In genomic region chr19:10194500-10195198, GRCh38 we compare ENCODE assay signal across 8 cellular contexts. TPM values are rescaled to one million over a fixed set of nuclear protein-coding genes. Genes with fewer than 3 reads are reported as not detected.
A peak's percentile ranks its signal among the peaks of the same experiment; 100 is the strongest.
DNase-seq lines count a peak whose midpoint lies in the region; ATAC-seq and TF ChIP-seq lines count a peak whose summit lies in the region.

Gene DNMT1, minus strand, starts transcription at chr19:10194953. Its CDS starts 54 bp downstream, at chr19:10194899.

- DNase-seq in C1 segment of cervical spinal cord (lab: John Stamatoyannopoulos, UW): peak; percentile 85 to 99 (median 96)
- peak; percentile 97 for DNase-seq in NCI-H82 (lab: John Stamatoyannopoulos, UW)
- peak; percentile 99 for DNase-seq in activated CD4-positive, alpha-beta T cell treated with anti-CD3 and anti-CD28 coated beads, Interleukin-2, amount 50 U/mL, for 48 hours
- peak; percentile 93 to 97 for DNase-seq in dermis microvascular lymphatic vessel endothelial cell (ENCODE audit: low read depth in 2 of 2)
- peak; percentile 97 for DNase-seq in stimulated activated CD4-positive, alpha-beta T cell treated with anti-CD3 and anti-CD28 coated beads, Interleukin-4, amount 100 ng/mL, for 1 hour

- peak within 1 kb of the TSS; percentile 82 to 84 for H3K27ac ChIP-seq in liver (ENCODE audit: low read depth in 1 of 2, low read length in 2 of 2)

- no peak for TF ChIP-seq CTCF in liver (IDR thresholded peaks at IDR 0.05; ENCODE audit: low read depth, low read length, missing input control)

- TF ChIP-seq RAD21 in liver (IDR thresholded peaks at IDR 0.05): peak in 1 of 2 donors; percentile 46

- H3K27me3 ChIP-seq in liver (ENCODE audit: control insufficient read depth in 4 of 4, insufficient read depth in 4 of 4, low read length in 3 of 4): no peaks in the 10 kb centered on the region

- under 1% methylated on average over 71 of the region's 71 CpGs for WGBS in liver

- peak within 1 kb of the TSS; percentile 50 to 78 for H3K9ac ChIP-seq in liver (ENCODE audit: low read depth in 1 of 2, low read length in 2 of 2)

- peaks cover 11 to 28% (median 14%) of the 10 kb centered on the region in 4 donors for H3K4me1 ChIP-seq in liver (ENCODE audit: control insufficient read depth in 4 of 4, insufficient read depth in 4 of 4, low read length in 3 of 4)

- peak within 1 kb of the TSS; percentile 90 to 98 (median 91) for H3K4me3 ChIP-seq in liver (ENCODE audit: low read depth in 1 of 3, low read length in 3 of 3)

- no peaks in the 10 kb centered on the region for H3K9me3 ChIP-seq in liver (ENCODE audit: control insufficient read depth in 4 of 4, low read length in 3 of 4)

- H3K36me3 ChIP-seq in liver (ENCODE audit: control insufficient read depth in 4 of 4, insufficient read depth in 3 of 4, low read depth in 1 of 4, low read length in 3 of 4): no peaks in the 10 kb centered on the region

- peak; percentile 73 for ATAC-seq in GM19351 (IDR thresholded peaks at IDR 0.05; ENCODE audit: unreplicated experiment)
- ATAC-seq in HG03571 (IDR thresholded peaks at IDR 0.05; ENCODE audit: unreplicated experiment): peak; percentile 64

TF ChIP-seq in liver, 16 proteins besides CTCF, POLR2A, EP300 and RAD21:
- TF ChIP-seq ZBTB33 (IDR thresholded peaks at IDR 0.05) (no peak), SP1 (IDR thresholded peaks at IDR 0.05) (peak; percentile 64), EGR1 (IDR thresholded peaks at IDR 0.05; ENCODE audit: low read depth in 2 of 2) (no peak), GABPA (IDR thresholded peaks at IDR 0.05 in 1 of 2, conservative IDR thresholded peaks at IDR 0.05 in 1 of 2) (peak; percentile 10 to 85), HNF4A (conservative IDR thresholded peaks at IDR 0.05) (no peak), YY1 (IDR thresholded peaks at IDR 0.05) (peak; percentile 62), REST (IDR thresholded peaks at IDR 0.05) (peak; percentile 77), JUND (IDR thresholded peaks at IDR 0.05) (no peak), FOXA1 (IDR thresholded peaks at IDR 0.05) (peak; percentile 49), FOXA2 (IDR thresholded peaks at IDR 0.05) (no peak), NR2F2 (IDR thresholded peaks at IDR 0.05) (no peak), HNF4G (IDR thresholded peaks at IDR 0.05) (no peak), TAF1 (conservative IDR thresholded peaks at IDR 0.05) (no peak), RXRA (IDR thresholded peaks at IDR 0.05) (peak in 1 of 2 donors; percentile 23)
- TF ChIP-seq, protein P1, sequence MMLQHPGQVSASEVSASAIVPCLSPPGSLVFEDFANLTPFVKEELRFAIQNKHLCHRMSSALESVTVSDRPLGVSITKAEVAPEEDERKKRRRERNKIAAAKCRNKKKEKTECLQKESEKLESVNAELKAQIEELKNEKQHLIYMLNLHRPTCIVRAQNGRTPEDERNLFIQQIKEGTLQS (IDR thresholded peaks at IDR 0.05): no peak
- TF ChIP-seq, protein P2, sequence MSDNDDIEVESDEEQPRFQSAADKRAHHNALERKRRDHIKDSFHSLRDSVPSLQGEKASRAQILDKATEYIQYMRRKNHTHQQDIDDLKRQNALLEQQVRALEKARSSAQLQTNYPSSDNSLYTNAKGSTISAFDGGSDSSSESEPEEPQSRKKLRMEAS (IDR thresholded peaks at IDR 0.05): peak; percentile 77

RNA-seq across cellular contexts. Expression of gene DNMT1, which starts in this region (rescaled TPM):
- 21.0 and 22.7 TPM in 2 replicates for total RNA-seq in dermis microvascular lymphatic vessel endothelial cell
- 10 to 100 TPM; 19.7 to 47.1 TPM for total RNA-seq in liver
- 10 to 100 TPM in 1 of 2 donors, 1 to 10 TPM in 1; 8.7 to 20.3 TPM for polyA plus RNA-seq in liver

Comparison
In these comparisons a context has a peak if more than half of its experiments do, and no peak if none do; other contexts are left out.
1. Peak in every context shown above with its lines: DNase-seq, ATAC-seq, H3K4me3 ChIP-seq and H3K27ac ChIP-seq.